13 cellular contexts compared by ENCODE assay signal in genomic region chr11:67113231-67113721, GRCh38. TPM values are rescaled to one million over a fixed set of nuclear protein-coding genes. Genes with fewer than 3 reads are reported as not detected.
DNase-seq lines count a peak whose midpoint lies in the region; ATAC-seq, FAIRE-seq and TF ChIP-seq lines count a peak whose summit lies in the region.
"Had no signal": no experiment of that assay in that cellular context is flagged by ENCODE, and none has a peak within 500 bp of the region (broad histone marks: within the 10 kb centered on the region; RNA-seq: fewer than 3 reads in every experiment).

No MANE protein-coding gene starts in this region.

- no peak for TF ChIP-seq POLR2A in H54 (IDR thresholded peaks at IDR 0.05; ENCODE audit: low read depth, low read length)

- intact Hi-C loops in activated CD8-positive, alpha-beta T cell treated with anti-CD3 and anti-CD28 coated beads for 36 hours (cut with micrococcal nuclease): no loop called here

- peak overlapping the region in 2 of 3 donors; percentile 32 to 85 for H3K27ac Mint-ChIP-seq in CD4-positive, CD25-positive, alpha-beta regulatory T cell
- H3K27ac Mint-ChIP-seq in activated CD8-positive, alpha-beta T cell treated with anti-CD3 and anti-CD28 coated beads for 36 hours: peak overlapping the region; percentile 82
- H3K27ac Mint-ChIP-seq in glutamatergic neuron (ENCODE audit: unreplicated experiment): no peak overlapping the region

- peaks cover 22% of the 10 kb centered on the region for H3K27me3 Mint-ChIP-seq in CD4-positive, CD25-positive, alpha-beta regulatory T cell
- no peaks in the 10 kb centered on the region for H3K27me3 Mint-ChIP-seq in activated CD8-positive, alpha-beta T cell treated with anti-CD3 and anti-CD28 coated beads for 36 hours
- H3K27me3 Mint-ChIP-seq in glutamatergic neuron (ENCODE audit: unreplicated experiment): peaks cover 2% of the 10 kb centered on the region

- no peak overlapping the region for H3K27ac ChIP-seq in CD4-positive, CD25-positive, alpha-beta regulatory T cell (ENCODE audit: insufficient read depth, low read length, poor library complexity, severe bottlenecking)
- H3K27ac ChIP-seq: BLaER1 treated with 17β-estradiol and CSF1 and Interleukin-3, amounts not matched to agents 10 nM and 100 nM; breast epithelium had no signal

- no peak overlapping the region for H3K4me3 ChIP-seq in CD4-positive, CD25-positive, alpha-beta regulatory T cell (ENCODE audit: low read depth, low read length)
- H3K4me3 ChIP-seq: BLaER1 treated with 17β-estradiol and CSF1 and Interleukin-3, amounts not matched to agents 10 nM and 100 nM; breast epithelium had no signal

- ATAC-seq in CD4-positive, CD25-positive, alpha-beta regulatory T cell (ENCODE audit: low read depth in 2 of 2): peak; percentile 15 to 21
- ATAC-seq in HG03175 (IDR thresholded peaks at IDR 0.05; ENCODE audit: unreplicated experiment): peak; percentile 74
- peak; percentile 50 for ATAC-seq in activated CD8-positive, alpha-beta T cell treated with anti-CD3 and anti-CD28 coated beads for 36 hours
- ATAC-seq in GM21528 (IDR thresholded peaks at IDR 0.05; ENCODE audit: low FRiP score, unreplicated experiment): no peak

- no peaks in the 10 kb centered on the region for H3K36me3 ChIP-seq in CD4-positive, CD25-positive, alpha-beta regulatory T cell (ENCODE audit: control insufficient read depth, insufficient read depth, low read length)
- H3K36me3 ChIP-seq: BLaER1 treated with 17β-estradiol and CSF1 and Interleukin-3, amounts not matched to agents 10 nM and 100 nM; breast epithelium had no signal

- H3K9me3 Mint-ChIP-seq in CD4-positive, CD25-positive, alpha-beta regulatory T cell: peaks cover 0 to 1% (median 0%) of the 10 kb centered on the region in 7 donors
- H3K9me3 Mint-ChIP-seq in activated CD8-positive, alpha-beta T cell treated with anti-CD3 and anti-CD28 coated beads for 36 hours: no peaks in the 10 kb centered on the region
- peaks cover 3% of the 10 kb centered on the region for H3K9me3 Mint-ChIP-seq in glutamatergic neuron (ENCODE audit: unreplicated experiment)

- CTCF ChIA-PET in activated CD8-positive, alpha-beta T cell treated with anti-CD3 and anti-CD28 coated beads for 36 hours (lab: Charles Lee): interaction anchor here (0.6 to 1.7 kb wide), 5 partner anchors 10 to 72 kb away, joined by 3 to 6 read pairs (median 3); no protein-coding TSS in a partner anchor

- H3K4me1 ChIP-seq in CD4-positive, CD25-positive, alpha-beta regulatory T cell (ENCODE audit: control insufficient read depth, insufficient read depth, low read length, poor library complexity, severe bottlenecking): peaks cover 14% of the 10 kb centered on the region

- peaks cover 2% of the 10 kb centered on the region for H3K27me3 ChIP-seq in CD4-positive, CD25-positive, alpha-beta regulatory T cell (ENCODE audit: control insufficient read depth, insufficient read depth, low read length)
- H3K27me3 ChIP-seq: breast epithelium had no signal

- TF ChIP-seq CTCF in activated CD8-positive, alpha-beta T cell treated with anti-CD3 and anti-CD28 coated beads for 36 hours (IDR thresholded peaks at IDR 0.05): no peak
- TF ChIP-seq CTCF in glutamatergic neuron (IDR thresholded peaks at IDR 0.05; ENCODE audit: partially characterized antibody, unreplicated experiment): no peak

- peak in 1 of 3 donors; percentile 40 for DNase-seq in CD4-positive, CD25-positive, alpha-beta regulatory T cell
- peak; percentile 49 for DNase-seq in GM19239 (ENCODE audit: insufficient read length, low spot score)
- peak; percentile 49 for DNase-seq in activated CD8-positive, alpha-beta T cell treated with anti-CD3 and anti-CD28 coated beads for 36 hours
- no peak for DNase-seq in glutamatergic neuron
- no peak for DNase-seq in NCI-H1105 (lab: John Stamatoyannopoulos, UW)
- DNase-seq in H54 (ENCODE audit: insufficient read length, low spot score): no peak
- DNase-seq: GOT3 had no signal

- H3K4me1 Mint-ChIP-seq in CD4-positive, CD25-positive, alpha-beta regulatory T cell: peaks cover 0 to 22% (median under 1%) of the 10 kb centered on the region in 4 donors
- peaks cover 22% of the 10 kb centered on the region for H3K4me1 Mint-ChIP-seq in activated CD8-positive, alpha-beta T cell treated with anti-CD3 and anti-CD28 coated beads for 36 hours (ENCODE audit: low read depth)
- peaks cover 1% of the 10 kb centered on the region for H3K4me1 Mint-ChIP-seq in glutamatergic neuron (ENCODE audit: low read depth, unreplicated experiment)

- H3K4me3 Mint-ChIP-seq in CD4-positive, CD25-positive, alpha-beta regulatory T cell: peak overlapping the region in 2 of 4 donors; percentile 71 to 79
- H3K4me3 Mint-ChIP-seq in activated CD8-positive, alpha-beta T cell treated with anti-CD3 and anti-CD28 coated beads for 36 hours: no peak overlapping the region
- no peak overlapping the region for H3K4me3 Mint-ChIP-seq in glutamatergic neuron (ENCODE audit: unreplicated experiment)

- no peaks in the 10 kb centered on the region for H3K36me3 Mint-ChIP-seq in CD4-positive, CD25-positive, alpha-beta regulatory T cell
- H3K36me3 Mint-ChIP-seq in activated CD8-positive, alpha-beta T cell treated with anti-CD3 and anti-CD28 coated beads for 36 hours (ENCODE audit: low read depth): no peaks in the 10 kb centered on the region
- no peaks in the 10 kb centered on the region for H3K36me3 Mint-ChIP-seq in glutamatergic neuron (ENCODE audit: unreplicated experiment)

- no peaks in the 10 kb centered on the region for H3K9me3 ChIP-seq in CD4-positive, CD25-positive, alpha-beta regulatory T cell (ENCODE audit: control insufficient read depth in 2 of 2, low read length in 2 of 2)
- H3K9me3 ChIP-seq: BLaER1 treated with 17β-estradiol and CSF1 and Interleukin-3, amounts not matched to agents 10 nM and 100 nM; breast epithelium had no signal

- POLR2A ChIA-PET in activated CD8-positive, alpha-beta T cell treated with anti-CD3 and anti-CD28 coated beads for 36 hours (lab: Charles Lee): interaction anchor here (0.9 to 1.0 kb wide), 2 partner anchors 9 to 119 kb away, joined by 3 read pairs; no protein-coding TSS in a partner anchor

- peak; percentile 55 for FAIRE-seq in GM19239 (lab: Jason Lieb, UNC)
- no peak for FAIRE-seq in H54 (lab: Jason Lieb, UNC)
- FAIRE-seq: TTC549 had no signal

RNA-seq across cellular contexts. Expression of gene KDM2A, which starts 5.8 kb away (rescaled TPM):
- total RNA-seq in CD4-positive, CD25-positive, alpha-beta regulatory T cell: 346 TPM
- 10 to 100 TPM; 10.7 to 14.4 (median 11.8) TPM for polyA plus RNA-seq in CD4-positive, CD25-positive, alpha-beta regulatory T cell
- total RNA-seq in activated CD8-positive, alpha-beta T cell treated with anti-CD3 and anti-CD28 coated beads for 36 hours: 10 to 100 TPM; 79.6 to 88.1 TPM
- total RNA-seq in glutamatergic neuron (ENCODE audit: unreplicated experiment): 71.0 TPM

RNA-seq across cellular contexts. Expression of gene RHOD, which starts 56.6 kb away (rescaled TPM):
- total RNA-seq in CD4-positive, CD25-positive, alpha-beta regulatory T cell: not detected
- under 1 TPM in 3 of 4 donors, not detected in 1; 0.63 to 0.78 (median 0.72) TPM for polyA plus RNA-seq in CD4-positive, CD25-positive, alpha-beta regulatory T cell
- under 1 TPM in 1 of 2 experiments, not detected in 1; 0.56 TPM for total RNA-seq in activated CD8-positive, alpha-beta T cell treated with anti-CD3 and anti-CD28 coated beads for 36 hours
- total RNA-seq in glutamatergic neuron (ENCODE audit: unreplicated experiment): not detected
- polyA plus RNA-seq: neural cell had no signal

Comparison
In these comparisons a context has a peak if more than half of its experiments do, and no peak if none do; other contexts are left out.
1. DNase-seq: peak in GM19239 (single experiment) and activated CD8-positive, alpha-beta T cell treated with anti-CD3 and anti-CD28 coated beads for 36 hours (single experiment); none in glutamatergic neuron (single experiment), NCI-H1105 (single experiment) and H54 (single experiment).